1 cellular context compared by ENCODE assay signal in the genomic region with DNA sequence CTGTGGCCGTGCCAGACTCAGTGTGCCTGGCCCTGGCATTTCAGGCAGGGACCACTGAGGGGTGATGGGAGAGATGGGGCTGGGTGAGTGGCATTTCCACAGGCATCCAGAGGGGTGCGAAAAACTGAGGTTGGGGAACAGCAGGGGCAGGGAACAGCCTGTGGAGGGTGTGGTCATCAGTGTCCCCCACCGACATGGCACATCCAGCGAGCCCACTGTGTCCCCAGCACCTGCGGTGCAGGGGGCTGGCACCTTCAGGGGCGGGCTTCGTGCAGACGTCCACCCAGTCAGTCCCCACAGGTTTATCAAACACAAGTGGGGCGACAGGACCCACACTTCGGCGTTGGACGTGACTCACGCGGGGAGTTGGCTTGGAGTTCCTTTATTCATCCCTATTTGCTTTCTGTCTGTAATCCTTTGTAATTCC.
TF ChIP-seq lines count a peak whose summit lies in the region.

No MANE protein-coding gene starts in this region.

TF ChIP-seq in WTC11, 78 proteins besides CTCF, POLR2A, EP300 and RAD21 (continued from another document):
- TF ChIP-seq, protein P1, sequence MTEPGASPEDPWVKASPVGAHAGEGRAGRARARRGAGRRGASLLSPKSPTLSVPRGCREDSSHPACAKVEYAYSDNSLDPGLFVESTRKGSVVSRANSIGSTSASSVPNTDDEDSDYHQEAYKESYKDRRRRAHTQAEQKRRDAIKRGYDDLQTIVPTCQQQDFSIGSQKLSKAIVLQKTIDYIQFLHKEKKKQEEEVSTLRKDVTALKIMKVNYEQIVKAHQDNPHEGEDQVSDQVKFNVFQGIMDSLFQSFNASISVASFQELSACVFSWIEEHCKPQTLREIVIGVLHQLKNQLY (CRISPR knock-in tag; IDR thresholded peaks at IDR 0.05) = no peak
- TF ChIP-seq, protein P2, sequence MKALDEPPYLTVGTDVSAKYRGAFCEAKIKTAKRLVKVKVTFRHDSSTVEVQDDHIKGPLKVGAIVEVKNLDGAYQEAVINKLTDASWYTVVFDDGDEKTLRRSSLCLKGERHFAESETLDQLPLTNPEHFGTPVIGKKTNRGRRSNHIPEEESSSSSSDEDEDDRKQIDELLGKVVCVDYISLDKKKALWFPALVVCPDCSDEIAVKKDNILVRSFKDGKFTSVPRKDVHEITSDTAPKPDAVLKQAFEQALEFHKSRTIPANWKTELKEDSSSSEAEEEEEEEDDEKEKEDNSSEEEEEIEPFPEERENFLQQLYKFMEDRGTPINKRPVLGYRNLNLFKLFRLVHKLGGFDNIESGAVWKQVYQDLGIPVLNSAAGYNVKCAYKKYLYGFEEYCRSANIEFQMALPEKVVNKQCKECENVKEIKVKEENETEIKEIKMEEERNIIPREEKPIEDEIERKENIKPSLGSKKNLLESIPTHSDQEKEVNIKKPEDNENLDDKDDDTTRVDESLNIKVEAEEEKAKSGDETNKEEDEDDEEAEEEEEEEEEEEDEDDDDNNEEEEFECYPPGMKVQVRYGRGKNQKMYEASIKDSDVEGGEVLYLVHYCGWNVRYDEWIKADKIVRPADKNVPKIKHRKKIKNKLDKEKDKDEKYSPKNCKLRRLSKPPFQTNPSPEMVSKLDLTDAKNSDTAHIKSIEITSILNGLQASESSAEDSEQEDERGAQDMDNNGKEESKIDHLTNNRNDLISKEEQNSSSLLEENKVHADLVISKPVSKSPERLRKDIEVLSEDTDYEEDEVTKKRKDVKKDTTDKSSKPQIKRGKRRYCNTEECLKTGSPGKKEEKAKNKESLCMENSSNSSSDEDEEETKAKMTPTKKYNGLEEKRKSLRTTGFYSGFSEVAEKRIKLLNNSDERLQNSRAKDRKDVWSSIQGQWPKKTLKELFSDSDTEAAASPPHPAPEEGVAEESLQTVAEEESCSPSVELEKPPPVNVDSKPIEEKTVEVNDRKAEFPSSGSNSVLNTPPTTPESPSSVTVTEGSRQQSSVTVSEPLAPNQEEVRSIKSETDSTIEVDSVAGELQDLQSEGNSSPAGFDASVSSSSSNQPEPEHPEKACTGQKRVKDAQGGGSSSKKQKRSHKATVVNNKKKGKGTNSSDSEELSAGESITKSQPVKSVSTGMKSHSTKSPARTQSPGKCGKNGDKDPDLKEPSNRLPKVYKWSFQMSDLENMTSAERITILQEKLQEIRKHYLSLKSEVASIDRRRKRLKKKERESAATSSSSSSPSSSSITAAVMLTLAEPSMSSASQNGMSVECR (CRISPR knock-in tag; IDR thresholded peaks at IDR 0.05; ENCODE audit: borderline replicate concordance) = no peak
- TF ChIP-seq TP53 (CRISPR knock-in tag; IDR thresholded peaks at IDR 0.05) (no peak), ZNF138 (CRISPR knock-in tag; conservative IDR thresholded peaks at IDR 0.05) (no peak), SOX15 (CRISPR knock-in tag; IDR thresholded peaks at IDR 0.05) (no peak), FOXP1 (CRISPR knock-in tag; IDR thresholded peaks at IDR 0.05; ENCODE audit: borderline replicate concordance) (no peak), SMAD3 (CRISPR knock-in tag; IDR thresholded peaks at IDR 0.05; ENCODE audit: borderline replicate concordance) (no peak), ZNF671 (CRISPR knock-in tag; IDR thresholded peaks at IDR 0.05) (no peak), CREB1 (CRISPR knock-in tag; IDR thresholded peaks at IDR 0.05) (no peak), IRF1 (CRISPR knock-in tag; IDR thresholded peaks at IDR 0.05) (no peak)
